8 cellular contexts compared by ENCODE assay signal in the genomic region with DNA sequence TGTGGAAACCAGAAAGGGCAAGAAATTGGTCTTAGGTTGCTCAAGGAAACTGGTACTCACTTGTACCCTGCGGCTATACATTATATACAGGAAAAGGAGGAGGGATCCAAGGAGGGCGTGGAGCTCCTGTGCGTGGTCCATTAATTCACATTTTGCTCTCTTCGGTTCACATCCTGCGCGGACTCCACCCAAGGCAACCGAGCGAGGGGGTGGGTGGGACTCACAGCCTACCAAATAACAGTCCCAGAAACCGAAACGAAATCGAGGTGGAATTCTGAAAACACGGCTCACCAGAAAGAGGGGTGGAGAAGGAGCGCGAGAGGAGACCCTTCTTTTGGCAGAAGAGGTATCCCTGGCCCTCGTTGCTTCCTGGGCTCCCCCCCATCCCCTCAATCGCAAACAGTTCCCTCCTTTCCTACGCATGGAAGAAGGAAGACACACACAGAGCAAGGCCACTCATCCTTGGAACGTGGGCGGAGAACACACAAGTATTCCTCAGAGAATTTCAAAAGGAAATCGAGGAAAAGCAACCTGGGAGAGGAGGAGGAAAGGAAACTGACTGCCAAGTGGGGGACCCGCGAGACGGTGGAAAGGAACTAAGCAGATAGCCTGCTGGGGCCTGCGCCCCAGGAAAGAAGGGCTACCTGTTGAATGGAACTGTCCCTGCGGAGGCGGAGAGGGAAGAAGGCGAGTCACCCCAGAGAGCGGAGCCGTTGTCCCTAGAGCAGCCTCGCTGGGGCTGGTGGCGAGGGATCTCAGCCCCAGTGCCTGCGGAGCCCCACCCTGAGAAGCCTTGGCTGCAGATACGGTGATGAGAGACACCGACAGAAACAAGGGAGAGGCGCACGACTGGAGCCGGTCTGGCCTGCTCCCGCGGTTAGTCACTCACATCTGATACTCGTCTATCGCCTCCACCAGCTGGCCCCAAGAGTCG. TPM values are rescaled to one million over a fixed set of nuclear protein-coding genes. Genes with fewer than 3 reads are reported as not detected.
DNase-seq lines count a peak whose midpoint lies in the region; ATAC-seq and TF ChIP-seq lines count a peak whose summit lies in the region.

No MANE protein-coding gene starts in this region.

- no peak for DNase-seq in AG09309 (ENCODE audit: low read depth)
- peak; percentile 47 for DNase-seq in NCI-H460 (ENCODE audit: extremely low read depth, low read depth)
- DNase-seq in activated CD4-positive, alpha-beta T cell treated with anti-CD3 and anti-CD28 coated beads for 48 hours = peak; percentile 67
- peak; percentile 58 for DNase-seq in left lobe of liver (ENCODE audit: low spot score)
- DNase-seq in stimulated activated CD4-positive, alpha-beta T cell treated with anti-CD3 and anti-CD28 coated beads, Interleukin-4, amount 100 ng/mL, for 24 hours = peak; percentile 65

- peak overlapping the region; percentile 79 for H3K27ac ChIP-seq in cingulate gyrus (ENCODE audit: low read depth, low read length)

- peak overlapping the region; percentile 88 for H3K4me3 ChIP-seq in AG09309 (ENCODE audit: control insufficient read depth, low read depth, low read length)

- ATAC-seq in GM18870 (IDR thresholded peaks at IDR 0.05; ENCODE audit: unreplicated experiment) (peak; percentile 27), HG03108 (IDR thresholded peaks at IDR 0.05; ENCODE audit: unreplicated experiment) (peak; percentile 15), left lobe of liver (peak; percentile 41)

- TF ChIP-seq CTCF in AG09309 (IDR thresholded peaks at IDR 0.05; ENCODE audit: control insufficient read depth, insufficient read depth, low read depth, low read length, missing control alignments) = no peak

RNA-seq across cellular contexts. Expression of a gene that starts 0.7 kb away (rescaled TPM):
- total RNA-seq in NCI-H460 (2014; rRNA removed; shearing (Covaris generic)) = 48.4 and 57.0 TPM in 2 replicates
- polyA plus RNA-seq in NCI-H460 (2014; cell fraction: nucleus; rRNA removed) = 20.1 and 24.6 TPM in 2 replicates
- total RNA-seq in left lobe of liver = 28.0 TPM

RNA-seq across cellular contexts. Expression of a gene that starts 0.8 kb away (rescaled TPM):
- total RNA-seq in NCI-H460 (2014; rRNA removed; shearing (Covaris generic)) = 118 and 119 TPM in 2 replicates
- 26.0 and 35.9 TPM in 2 replicates for polyA plus RNA-seq in NCI-H460 (2014; cell fraction: nucleus; rRNA removed)
- total RNA-seq in left lobe of liver = 12.8 TPM

RNA-seq across cellular contexts. Expression of a gene that starts 25.4 kb away (rescaled TPM):
- 0.57 TPM in 1 of 2 replicates, not detected in the other for total RNA-seq in NCI-H460 (2014; rRNA removed; shearing (Covaris generic))
- not detected in 2 replicates for polyA plus RNA-seq in NCI-H460 (2014; cell fraction: nucleus; rRNA removed)
- total RNA-seq in left lobe of liver = not detected
